Comparison of ENCODE assay signal across 20 cellular contexts in genomic region chr9:112285056-112285455, GRCh38.
"Had no signal": no experiment of that assay in that cellular context is flagged by ENCODE, and none has a peak within 500 bp of the region (broad histone marks: within the 10 kb centered on the region; RNA-seq: fewer than 3 reads in every experiment).

No MANE protein-coding gene starts in this region.

- ATAC-seq: activated CD4-positive, alpha-beta T cell treated with anti-CD3 and anti-CD28 coated beads for 36 hours; activated CD8-positive, alpha-beta memory T cell treated with anti-CD3 and anti-CD28 coated beads, Interleukin-2, amount 10 ng/mL, durations not matched to agents 7 days and 5 days; activated CD8-positive, alpha-beta T cell treated with anti-CD3 and anti-CD28 coated beads, Interleukin-2, amount 10 ng/mL, durations not matched to agents 7 days and 5 days; activated naive CD4-positive, alpha-beta T cell treated with anti-CD3 and anti-CD28 coated beads, Interleukin-2, amount 50 U/mL, for 72 hours; gastrocnemius medialis; mucosa of descending colon; natural killer cell treated with Interleukin-12 subunit alpha and Interleukin-12 subunit beta and Interleukin-15 and Interleukin-18, amount 100 ng/mL, for 72 hours; right lobe of liver had no signal

- H3K27me3 Mint-ChIP-seq: activated CD4-positive, alpha-beta T cell treated with anti-CD3 and anti-CD28 coated beads for 36 hours; activated CD8-positive, alpha-beta memory T cell treated with anti-CD3 and anti-CD28 coated beads, Interleukin-2, amount 10 ng/mL, durations not matched to agents 7 days and 5 days; central memory CD8-positive, alpha-beta T cell; natural killer cell treated with Interleukin-12 subunit alpha and Interleukin-12 subunit beta and Interleukin-15 and Interleukin-18, amount 100 ng/mL, for 72 hours had no signal

- H3K4me3 Mint-ChIP-seq: activated CD4-positive, alpha-beta T cell treated with anti-CD3 and anti-CD28 coated beads for 36 hours; activated CD8-positive, alpha-beta memory T cell treated with anti-CD3 and anti-CD28 coated beads, Interleukin-2, amount 10 ng/mL, durations not matched to agents 7 days and 5 days; activated CD8-positive, alpha-beta T cell treated with anti-CD3 and anti-CD28 coated beads, Interleukin-2, amount 10 ng/mL, durations not matched to agents 7 days and 5 days; central memory CD8-positive, alpha-beta T cell; natural killer cell treated with Interleukin-12 subunit alpha and Interleukin-12 subunit beta and Interleukin-15 and Interleukin-18, amount 100 ng/mL, for 72 hours had no signal

- H3K27ac Mint-ChIP-seq: activated CD4-positive, alpha-beta T cell treated with anti-CD3 and anti-CD28 coated beads for 36 hours; activated CD8-positive, alpha-beta memory T cell treated with anti-CD3 and anti-CD28 coated beads, Interleukin-2, amount 10 ng/mL, durations not matched to agents 7 days and 5 days; activated CD8-positive, alpha-beta T cell treated with anti-CD3 and anti-CD28 coated beads, Interleukin-2, amount 10 ng/mL, durations not matched to agents 7 days and 5 days; activated naive CD4-positive, alpha-beta T cell treated with anti-CD3 and anti-CD28 coated beads, Interleukin-2, amount 50 U/mL, for 72 hours; activated T-helper 2 cell treated with anti-CD3 and anti-CD28 coated beads, Interferon-gamma antibody, Interleukin-2, Interleukin-4, amounts not matched to agents 10 μg/mL and 5 μg/mL and 100 μg/mL, durations not matched to agents 14 hours and 24 hours and 36 hours; natural killer cell treated with Interleukin-12 subunit alpha and Interleukin-12 subunit beta and Interleukin-15 and Interleukin-18, amount 100 ng/mL, for 72 hours had no signal

- DNase-seq: activated CD4-positive, alpha-beta T cell treated with anti-CD3 and anti-CD28 coated beads for 36 hours; activated CD4-positive, CD25-positive, alpha-beta regulatory T cell; activated CD8-positive, alpha-beta memory T cell treated with anti-CD3 and anti-CD28 coated beads, Interleukin-2, amount 10 ng/mL, durations not matched to agents 7 days and 5 days; activated CD8-positive, alpha-beta T cell treated with anti-CD3 and anti-CD28 coated beads, Interleukin-2, amount 10 ng/mL, durations not matched to agents 7 days and 5 days; activated T-cell treated with anti-CD3 and anti-CD28 coated beads, Interleukin-2, amount 50 U/mL, for 48 hours; dermis blood vessel endothelial cell; effector CD4-positive, alpha-beta T cell; erythroblast; gastrocnemius medialis; islet precursor cell; left ventricle myocardium inferior; mesendoderm; mucosa of descending colon; right lobe of liver; stimulated activated CD4-positive, alpha-beta T cell treated with anti-CD3 and anti-CD28 coated beads, Interleukin-2, amount 100 ng/mL, for 48 hours; stimulated activated naive CD4-positive, alpha-beta T cell treated with Interleukin-2 at 50 U/mL for 16 hours had no signal
